Comparison of ENCODE assay signal across 25 cellular contexts in genomic region chr13:20808874-20809273, GRCh38. TPM values are rescaled to one million over a fixed set of nuclear protein-coding genes. Genes with fewer than 3 reads are reported as not detected.
A peak's percentile ranks its signal among the peaks of the same experiment; 100 is the strongest.
DNase-seq lines count a peak whose midpoint lies in the region; ATAC-seq and TF ChIP-seq lines count a peak whose summit lies in the region.
"Had no signal": no experiment of that assay in that cellular context is flagged by ENCODE, and none has a peak within 500 bp of the region (broad histone marks: within the 10 kb centered on the region; RNA-seq: fewer than 3 reads in every experiment).

No MANE protein-coding gene starts in this region.

- H3K27me3 ChIP-seq in left lung (no peaks in the 10 kb centered on the region), upper lobe of right lung (no peaks in the 10 kb centered on the region)
- H3K27me3 ChIP-seq: BE2C, BLaER1 had no signal

- DNase-seq in NCI-H69 (lab: John Stamatoyannopoulos, UW) (peak; percentile 3), left lung (no peak), neural crest cell (ENCODE audit: low read depth, low spot score) (no peak), upper lobe of right lung (no peak), posterior vena cava (ENCODE audit: low spot score) (no peak), T1000 (lab: John Stamatoyannopoulos, UW) (no peak), HPDE6-E6E7 (ENCODE audit: extremely low spot score) (no peak)
- DNase-seq: 8988T; ACHN; BE2C; C1 segment of cervical spinal cord; CD4-positive, alpha-beta memory T cell; CD4-positive, CD25-positive, alpha-beta regulatory T cell; CD8-positive, alpha-beta memory T cell; COR-L47; DMS 273 treated with DMSO at 0.1 percent for 48 hours; DMS153; DMS53; DMS79; DND-41; EL; GDM1 had no signal

- peaks cover 5% of the 10 kb centered on the region for H3K4me1 Mint-ChIP-seq in neural crest cell

- H3K4me3 ChIP-seq in left lung (no peak overlapping the region), upper lobe of right lung (no peak overlapping the region)
- H3K4me3 ChIP-seq: BLaER1, GM12878 had no signal

- no peak overlapping the region for H3K27ac ChIP-seq in left lung
- no peak overlapping the region for H3K27ac ChIP-seq in upper lobe of right lung
- H3K27ac ChIP-seq: BLaER1 had no signal

- H3K4me3 Mint-ChIP-seq in neural crest cell: no peak overlapping the region
- H3K4me3 Mint-ChIP-seq: CD14-positive monocyte; CD4-positive, alpha-beta memory T cell; CD4-positive, CD25-positive, alpha-beta regulatory T cell; CD8-positive, alpha-beta memory T cell had no signal

- intact Hi-C loops in left lung (cut with DNase I): no loop called here
- intact Hi-C loops in upper lobe of right lung (cut with DNase I): no loop called here
- intact Hi-C loops in posterior vena cava (cut with DNase I): no loop called here

- ATAC-seq in left lung: peak; percentile 61
- peak; percentile 87 for ATAC-seq in upper lobe of right lung
- ATAC-seq: GM12878 had no signal

- peaks cover 0 to 41% of the 10 kb centered on the region in 2 donors for H3K36me3 ChIP-seq in left lung
- H3K36me3 ChIP-seq in upper lobe of right lung: peaks cover 27% of the 10 kb centered on the region

- H3K9me3 Mint-ChIP-seq in neural crest cell: no peaks in the 10 kb centered on the region
- H3K9me3 Mint-ChIP-seq: CD4-positive, alpha-beta memory T cell; CD4-positive, CD25-positive, alpha-beta regulatory T cell; CD8-positive, alpha-beta memory T cell had no signal

- H3K27me3 Mint-ChIP-seq in neural crest cell (ENCODE audit: low read depth): no peaks in the 10 kb centered on the region
- H3K27me3 Mint-ChIP-seq: CD4-positive, alpha-beta memory T cell; CD4-positive, CD25-positive, alpha-beta regulatory T cell; CD8-positive, alpha-beta memory T cell had no signal

- H3K9me3 ChIP-seq in left lung (no peaks in the 10 kb centered on the region), upper lobe of right lung (no peaks in the 10 kb centered on the region)
- H3K9me3 ChIP-seq: BE2C, BLaER1 had no signal

- peaks cover 10% of the 10 kb centered on the region for H3K36me3 Mint-ChIP-seq in neural crest cell (ENCODE audit: low read depth)

- TF ChIP-seq CTCF in left lung (IDR thresholded peaks at IDR 0.05) (no peak), neural crest cell (conservative IDR thresholded peaks at IDR 0.05) (no peak), upper lobe of right lung (IDR thresholded peaks at IDR 0.05) (no peak)

- H3K27ac Mint-ChIP-seq in neural crest cell (ENCODE audit: unreplicated experiment): peak overlapping the region; percentile 41
- H3K27ac Mint-ChIP-seq: CD8-positive, alpha-beta memory T cell had no signal

- H3K4me1 ChIP-seq in left lung (peaks cover 0 to 8% of the 10 kb centered on the region in 2 donors), upper lobe of right lung (peaks cover 9% of the 10 kb centered on the region)
- H3K4me1 ChIP-seq: BLaER1 had no signal

RNA-seq across cellular contexts. Expression of gene EEF1AKMT1, which starts 35.1 kb away (rescaled TPM):
- total RNA-seq in left lung (10 to 100 TPM in 1 of 2 donors, 1 to 10 TPM in 1; 9.6 to 10.9 TPM), neural crest cell (14.4 and 14.8 TPM in 2 replicates), upper lobe of right lung (8.9 TPM), posterior vena cava (10 to 100 TPM; 13.7 to 17.4 TPM)
